28 cellular contexts compared by ENCODE assay signal in the genomic region with DNA sequence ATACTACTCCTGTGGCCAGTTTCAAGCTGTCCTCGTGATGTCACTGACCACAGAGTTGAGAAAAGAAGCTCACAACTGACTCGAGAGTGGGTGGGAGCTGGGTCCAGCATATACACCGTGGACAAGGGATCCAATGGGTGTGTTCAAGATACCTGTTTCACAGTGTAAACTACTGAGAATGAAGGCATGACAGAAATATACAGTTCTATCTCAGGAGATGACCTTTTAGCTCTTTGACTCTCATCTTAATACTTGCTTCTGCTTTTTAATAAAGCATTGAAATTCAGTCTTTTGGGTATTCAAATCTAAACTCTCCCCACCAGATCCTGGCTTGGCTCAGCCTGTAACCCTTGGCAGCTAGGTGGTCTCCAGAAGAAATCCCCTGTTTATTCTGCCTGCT.
A peak's percentile ranks its signal among the peaks of the same experiment; 100 is the strongest.
DNase-seq lines count a peak whose midpoint lies in the region; ATAC-seq and TF ChIP-seq lines count a peak whose summit lies in the region.
"Had no signal": no experiment of that assay in that cellular context is flagged by ENCODE, and none has a peak within 500 bp of the region (broad histone marks: within the 10 kb centered on the region; RNA-seq: fewer than 3 reads in every experiment).

No MANE protein-coding gene starts in this region.

- H3K27ac ChIP-seq in OCI-LY1 (ENCODE audit: low read depth, low read length, poor library complexity, severe bottlenecking) (peak overlapping the region; percentile 4), thoracic aorta (no peak overlapping the region)
- H3K27ac ChIP-seq: GM23248, Peyer's patch had no signal

- H4K20me1 ChIP-seq in OCI-LY1 (ENCODE audit: insufficient read depth, low read length), result no peaks in the 10 kb centered on the region

- no peaks in the 10 kb centered on the region for H3K79me2 ChIP-seq in OCI-LY1 (ENCODE audit: insufficient read depth, low read length)

- H3F3A ChIP-seq in OCI-LY1 (ENCODE audit: insufficient read depth, low read length), result no peaks in the 10 kb centered on the region

- H3K27me3 ChIP-seq in OCI-LY1 (ENCODE audit: insufficient read depth, low read length), result no peaks in the 10 kb centered on the region
- no peaks in the 10 kb centered on the region for H3K27me3 ChIP-seq in thoracic aorta (replicated peaks; ENCODE audit: insufficient read depth)
- H3K27me3 ChIP-seq: BE2C, MG63, Peyer's patch had no signal

- H3K4me1 ChIP-seq in OCI-LY1 (ENCODE audit: insufficient read depth, low read length, severe bottlenecking) (peaks cover 14% of the 10 kb centered on the region), thoracic aorta (ENCODE audit: control insufficient read depth in 1 of 2, low read depth in 2 of 2) (no peaks in the 10 kb centered on the region)
- H3K4me1 ChIP-seq: BE2C, Peyer's patch had no signal

- peak; percentile 43 for ATAC-seq in thoracic aorta (ENCODE audit: insufficient number of reproducible peaks, low FRiP score, low read depth)

- no peak overlapping the region for H3K9ac ChIP-seq in OCI-LY1 (ENCODE audit: low read length)
- H3K9ac ChIP-seq: GM23248 had no signal

- DNase-seq in NOMO-1 treated with DMSO at 0.1 percent for 48 hours (lab: John Stamatoyannopoulos, UW; ENCODE audit: unreplicated experiment) (peak; percentile 1), NOMO-1 treated with dmso at 0.1 percent for 144 hours (lab: John Stamatoyannopoulos, UW; ENCODE audit: unreplicated experiment) (no peak), choroid plexus epithelial cell (ENCODE audit: low read depth) (peak; percentile 17), thoracic aorta (ENCODE audit: low spot score) (no peak), germinal center (ENCODE audit: low spot score) (no peak), islet precursor cell (no peak)
- DNase-seq in effector CD4-positive, alpha-beta T cell, result no peak
- DNase-seq: 8988T; ACHN; BE2C; Calu3; CD8-positive, alpha-beta memory T cell; DMS79 treated with DMSO at 0.1 percent for 48 hours; GF-D8; GM23248; H7; IMR-90; KG1; MG63; NCI-H1092 treated with DMSO at 0.1 percent for 48 hours; NCI-H1436; NCI-H187; NCI-H2171 treated with DMSO at 0.1 percent for 48 hours; NCI-H524; NCI-H774; Peyer's patch; SHP77 treated with DMSO at 0.1 percent for 48 hours had no signal

- no peak for TF ChIP-seq CTCF in OCI-LY1 (IDR thresholded peaks at IDR 0.05; ENCODE audit: low read length)
- TF ChIP-seq CTCF in choroid plexus epithelial cell (conservative IDR thresholded peaks at IDR 0.05; ENCODE audit: low read depth, low read length), result no peak
- no peak for TF ChIP-seq CTCF in thoracic aorta (IDR thresholded peaks at IDR 0.05)

- no peaks in the 10 kb centered on the region for H3K36me3 ChIP-seq in OCI-LY1 (ENCODE audit: insufficient read depth, low read length)
- no peaks in the 10 kb centered on the region for H3K36me3 ChIP-seq in thoracic aorta
- H3K36me3 ChIP-seq: BE2C, MG63, Peyer's patch had no signal

- no peaks in the 10 kb centered on the region for H3K9me3 ChIP-seq in OCI-LY1 (ENCODE audit: low read length)
- no peaks in the 10 kb centered on the region for H3K9me3 ChIP-seq in thoracic aorta
- H3K9me3 ChIP-seq: BE2C, MG63, Peyer's patch had no signal

- no peaks in the 10 kb centered on the region for H3K9me2 ChIP-seq in OCI-LY1 (ENCODE audit: low read depth, low read length)

- H3K4me3 ChIP-seq in OCI-LY1 (ENCODE audit: low read depth, low read length, poor library complexity, severe bottlenecking) (no peak overlapping the region), choroid plexus epithelial cell (ENCODE audit: low read depth, low read length) (no peak overlapping the region), thoracic aorta (no peak overlapping the region)
- H3K4me3 ChIP-seq: GM23248, MG63, Peyer's patch had no signal

- H2AFZ ChIP-seq in OCI-LY1 (ENCODE audit: low read length), result no peak overlapping the region
- H2AFZ ChIP-seq: GM23248 had no signal

- no peak overlapping the region for H3K4me2 ChIP-seq in OCI-LY1 (ENCODE audit: low read length)

Comparison
In these comparisons a context has a peak if more than half of its experiments do, and no peak if none do; other contexts are left out.
1. DNase-seq: peak in NOMO-1 treated with DMSO at 0.1 percent for 48 hours (single experiment) and choroid plexus epithelial cell (single experiment); none in NOMO-1 treated with dmso at 0.1 percent for 144 hours (single experiment), thoracic aorta (single experiment), germinal center (single experiment), effector CD4-positive, alpha-beta T cell (single experiment) and islet precursor cell (single experiment).